Comparison of ENCODE assay signal across 14 cellular contexts in the genomic region with DNA sequence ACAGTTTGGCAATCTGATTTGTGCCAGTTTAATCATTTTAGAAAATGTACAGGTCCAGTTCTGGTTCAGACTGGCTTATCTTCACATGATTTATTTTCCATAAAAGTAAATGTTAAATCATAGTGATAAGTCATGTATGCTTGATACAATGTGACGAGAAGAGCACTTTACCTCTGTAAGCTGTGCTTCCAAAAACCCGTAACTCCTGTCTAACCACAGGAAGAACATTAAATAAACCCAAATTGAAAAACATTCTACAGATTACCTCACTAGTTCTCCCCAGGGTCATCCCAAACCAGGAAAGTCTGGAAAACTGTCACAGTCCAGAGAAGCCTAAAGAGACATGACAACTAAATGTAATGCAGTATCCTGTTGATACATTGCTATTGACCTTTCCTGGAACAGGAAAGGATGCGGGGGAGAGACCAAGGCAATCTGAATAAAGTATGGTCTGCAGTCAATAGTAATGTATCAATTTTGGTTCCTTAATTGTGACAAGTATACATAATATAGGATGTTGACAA. TPM values are rescaled to one million over a fixed set of nuclear protein-coding genes. Genes with fewer than 3 reads are reported as not detected.
DNase-seq lines count a peak whose midpoint lies in the region; ATAC-seq, FAIRE-seq and TF ChIP-seq lines count a peak whose summit lies in the region.
"Had no signal": no experiment of that assay in that cellular context is flagged by ENCODE, and none has a peak within 500 bp of the region (broad histone marks: within the 10 kb centered on the region; RNA-seq: fewer than 3 reads in every experiment).

No MANE protein-coding gene starts in this region.

- BruUV-seq in A673 (replicated peaks; lab: Mats Ljungman, UMichigan): no TSS peak

- no peak for FAIRE-seq in pancreas (lab: Jason Lieb, UNC)
- FAIRE-seq: GM12878 had no signal

- intact Hi-C loops in A673 (cut with micrococcal nuclease; ENCODE audit: unreplicated experiment) (loop anchor here (2.0 kb wide), 1 partner anchor 32 kb away; a partner anchor contains a TSS), pancreas (cut with DNase I) (no loop called here)

- no peaks in the 10 kb centered on the region for H3K9me3 ChIP-seq in A673 (ENCODE audit: low read depth, low read length, poor library complexity, severe bottlenecking)
- no peaks in the 10 kb centered on the region for H3K9me3 ChIP-seq in SK-N-MC (ENCODE audit: low read depth, low read length)
- H3K9me3 ChIP-seq in gastroesophageal sphincter: no peaks in the 10 kb centered on the region
- no peaks in the 10 kb centered on the region for H3K9me3 ChIP-seq in pancreas

- no peak for TF ChIP-seq EP300 in gastroesophageal sphincter (IDR thresholded peaks at IDR 0.05)

- POLR2A ChIA-PET in A673 (lab: Charles Lee; ENCODE audit: low non-redundant PET): no interaction called here

- WGBS in gastroesophageal sphincter (ENCODE audit: low coverage in 1 of 2), 2 donors: 26 to 55% methylated on average over 3 of the region's 3 CpGs
- 34 to 38% methylated on average over 3 of the region's 3 CpGs for WGBS in pancreas, 2 donors

- ATAC-seq in gastroesophageal sphincter (no peak), pancreas (peak in 3 of 4 donors; percentile 8 to 27 (median 15)), GM18517 (IDR thresholded peaks at IDR 0.05; ENCODE audit: unreplicated experiment) (no peak), GM19395 (IDR thresholded peaks at IDR 0.05; ENCODE audit: unreplicated experiment) (no peak)
- ATAC-seq: GM12878 had no signal

- no peaks in the 10 kb centered on the region for H3K27me3 ChIP-seq in A673 (replicated peaks; ENCODE audit: insufficient read depth, low read depth, low read length, poor library complexity)
- H3K27me3 ChIP-seq in gastroesophageal sphincter: no peaks in the 10 kb centered on the region
- no peaks in the 10 kb centered on the region for H3K27me3 ChIP-seq in pancreas

- CTCF ChIA-PET in A673 (lab: Charles Lee): no interaction called here

- peak overlapping the region; percentile 51 for H3K9ac ChIP-seq in SK-N-MC (ENCODE audit: insufficient read length)

- TF ChIP-seq POLR2A in gastroesophageal sphincter (IDR thresholded peaks at IDR 0.05): no peak

- H3K36me3 ChIP-seq in A673 (ENCODE audit: insufficient read depth, low read length, poor library complexity, severe bottlenecking): no peaks in the 10 kb centered on the region
- H3K36me3 ChIP-seq in SK-N-MC (ENCODE audit: insufficient read depth, low read length): no peaks in the 10 kb centered on the region
- H3K36me3 ChIP-seq in gastroesophageal sphincter: no peaks in the 10 kb centered on the region
- no peaks in the 10 kb centered on the region for H3K36me3 ChIP-seq in pancreas

- peak overlapping the region; percentile 0 for H3K4me3 ChIP-seq in A673 (ENCODE audit: low read depth, low read length, poor library complexity, severe bottlenecking)
- H3K4me3 ChIP-seq in SK-N-MC: peak overlapping the region; percentile 60
- H3K4me3 ChIP-seq in gastroesophageal sphincter: peak overlapping the region in 1 of 2 donors; percentile 1
- no peak overlapping the region for H3K4me3 ChIP-seq in pancreas
- H3K4me3 ChIP-seq: GM12878 had no signal

- DNase-seq in A673 (ENCODE audit: low spot score) (no peak), SK-N-MC (ENCODE audit: low read depth, low spot score) (no peak), pancreas (no peak), NCI-H2171 (lab: John Stamatoyannopoulos, UW) (no peak), mucosa of gallbladder (ENCODE audit: low spot score) (no peak)
- DNase-seq: activated CD4-positive, alpha-beta T cell treated with anti-CD3 and anti-CD28 coated beads, Interleukin-2, amount 10 ng/mL, durations not matched to agents 7 days and 5 days; cerebellar nuclear complex; DMS79 treated with DMSO at 0.1 percent for 48 hours; H7; NCI-H1436 treated with DMSO at 0.1 percent for 48 hours had no signal

- H3K27ac ChIP-seq in A673 (ENCODE audit: low read depth, low read length, poor library complexity, severe bottlenecking) (peak overlapping the region; percentile 92), SK-N-MC (peak overlapping the region; percentile 82), gastroesophageal sphincter (peak overlapping the region; percentile 7 to 90 (median 78)), pancreas (peak overlapping the region; percentile 2 to 69 (median 47))

- H3K4me1 ChIP-seq in A673 (ENCODE audit: insufficient read depth, low read length, poor library complexity, severe bottlenecking) (peaks cover 72% of the 10 kb centered on the region), gastroesophageal sphincter (peaks cover 4 to 54% (median 15%) of the 10 kb centered on the region in 3 donors), pancreas (peaks cover 17 to 50% (median 48%) of the 10 kb centered on the region in 3 donors)

- no peak for TF ChIP-seq CTCF in A673 (conservative IDR thresholded peaks at IDR 0.05; ENCODE audit: low read depth, low read length)
- no peak for TF ChIP-seq CTCF in gastroesophageal sphincter (IDR thresholded peaks at IDR 0.05)
- TF ChIP-seq CTCF in pancreas (IDR thresholded peaks at IDR 0.05): no peak

RNA-seq across cellular contexts. Expression of a gene that starts 32.5 kb away (rescaled TPM):
- total RNA-seq in A673 (2021) (207 and 226 TPM in 2 replicates), gastroesophageal sphincter (10 to 100 TPM; 52.8 to 73.8 (median 58.5) TPM), pancreas (10 to 100 TPM in 4 of 6 donors, 1 to 10 TPM in 2; 5.3 to 26.1 (median 15.3) TPM), mucosa of gallbladder (155 TPM)
- polyA plus RNA-seq in pancreas: 10 to 100 TPM in 1 of 2 donors, 1 to 10 TPM in 1; 7.0 to 13.1 TPM

Comparison
In these comparisons a context has a peak if more than half of its experiments do, and no peak if none do; other contexts are left out.
1. H3K4me3 ChIP-seq: peak in A673 (single experiment) and SK-N-MC (single experiment); none in pancreas (0 of 4).
2. ATAC-seq: peak in pancreas (3 of 4); none in gastroesophageal sphincter (single experiment), GM18517 (single experiment) and GM19395 (single experiment).
3. Peak in every context shown above with its lines, with median percentiles within 50 percentile points of each other: H3K27ac ChIP-seq.